15 cellular contexts compared by ENCODE assay signal in genomic region chr1:53376742-53377437, GRCh38. TPM values are rescaled to one million over a fixed set of nuclear protein-coding genes. Genes with fewer than 3 reads are reported as not detected.
DNase-seq lines count a peak whose midpoint lies in the region; ATAC-seq, FAIRE-seq and TF ChIP-seq lines count a peak whose summit lies in the region.
"Had no signal": no experiment of that assay in that cellular context is flagged by ENCODE, and none has a peak within 500 bp of the region (broad histone marks: within the 10 kb centered on the region; RNA-seq: fewer than 3 reads in every experiment).

No MANE protein-coding gene starts in this region.

- H3K4me3 ChIP-seq in RWPE2 (ENCODE audit: severe bottlenecking): no peak overlapping the region
- no peak overlapping the region for H3K4me3 ChIP-seq in kidney (ENCODE audit: low read length in 2 of 2)
- H3K4me3 ChIP-seq: sigmoid colon had no signal

- H3K36me3 ChIP-seq in RWPE2 (ENCODE audit: low read depth) (no peaks in the 10 kb centered on the region), kidney (ENCODE audit: control insufficient read depth in 1 of 2, insufficient read depth in 2 of 2, low read length in 2 of 2) (no peaks in the 10 kb centered on the region)
- H3K36me3 ChIP-seq: neutrophil, sigmoid colon had no signal

- no peak for TF ChIP-seq CTCF in RWPE2 (IDR thresholded peaks at IDR 0.05; ENCODE audit: poor library complexity, severe bottlenecking)
- no peak for TF ChIP-seq CTCF in kidney (IDR thresholded peaks at IDR 0.05; ENCODE audit: borderline replicate concordance, extremely low read depth, insufficient read depth)

- H3K4me1 ChIP-seq in RWPE2 (ENCODE audit: insufficient read depth, poor library complexity, severe bottlenecking) (peaks cover 2% of the 10 kb centered on the region), kidney (ENCODE audit: control insufficient read depth in 1 of 2, insufficient read depth in 1 of 2, low read depth in 1 of 2, low read length in 2 of 2) (no peaks in the 10 kb centered on the region)
- H3K4me1 ChIP-seq: sigmoid colon had no signal

- intact Hi-C loops in kidney (cut with DNase I): no loop called here

- ATAC-seq in RWPE2 (ENCODE audit: low read depth): no peak
- no peak for ATAC-seq in HG03460 (IDR thresholded peaks at IDR 0.05; ENCODE audit: unreplicated experiment)
- no peak for ATAC-seq in GM21423 (IDR thresholded peaks at IDR 0.05; ENCODE audit: unreplicated experiment)

- H3K9ac ChIP-seq in kidney (ENCODE audit: low read length in 2 of 2): no peak overlapping the region

- H3K27ac ChIP-seq in RWPE2 (ENCODE audit: poor library complexity, severe bottlenecking) (no peak overlapping the region), kidney (ENCODE audit: low read depth in 2 of 2, low read length in 2 of 2) (no peak overlapping the region)
- H3K27ac ChIP-seq: neutrophil, sigmoid colon had no signal

- H3K27me3 ChIP-seq in RWPE2 (ENCODE audit: insufficient read depth, poor library complexity, severe bottlenecking): no peaks in the 10 kb centered on the region
- H3K27me3 ChIP-seq: neutrophil had no signal

- FAIRE-seq in kidney (lab: Jason Lieb, UNC): no peak
- FAIRE-seq: bronchial epithelial cell had no signal

- peak; percentile 26 for DNase-seq in COLO668 (lab: John Stamatoyannopoulos, UW; ENCODE audit: unreplicated experiment)
- peak; percentile 57 for DNase-seq in DMS79 treated with DMSO at 0.1 percent for 48 hours (lab: John Stamatoyannopoulos, UW)
- DNase-seq in RWPE2 (ENCODE audit: low spot score): peak; percentile 38
- peak; percentile 59 for DNase-seq in kidney
- DNase-seq in A172 (ENCODE audit: low spot score): no peak
- DNase-seq in retina: no peak
- DNase-seq: activated CD4-positive, alpha-beta T cell treated with anti-CD3 and anti-CD28 coated beads, Interleukin-2, amount 50 U/mL, for 48 hours; foreskin melanocyte; Right ventricle myocardium superior; stimulated activated CD4-positive, alpha-beta T cell treated with anti-CD3 and anti-CD28 coated beads, Interleukin-4, amount 100 ng/mL, for 24 hours had no signal

- H3K9me3 ChIP-seq in RWPE2 (ENCODE audit: severe bottlenecking) (no peaks in the 10 kb centered on the region), kidney (ENCODE audit: control insufficient read depth in 1 of 2, low read length in 2 of 2) (no peaks in the 10 kb centered on the region)
- H3K9me3 ChIP-seq: neutrophil, sigmoid colon had no signal

RNA-seq across cellular contexts. Expression of gene LRP8, which starts 49.0 kb away (rescaled TPM):
- total RNA-seq in kidney: 6.9 TPM
- 1.4 TPM for polyA plus RNA-seq in kidney (ENCODE audit: insufficient read depth, low read depth, low replicate concordance)
- total RNA-seq in A172 (2014; rRNA removed; shearing (Covaris generic)): 19.3 and 27.6 TPM in 2 replicates

Comparison
In these comparisons a context has a peak if more than half of its experiments do, and no peak if none do; other contexts are left out.
1. DNase-seq: peak in COLO668 (single experiment), DMS79 treated with DMSO at 0.1 percent for 48 hours (single experiment), RWPE2 (single experiment) and kidney (single experiment); none in A172 (single experiment) and retina (single experiment).